18 cellular contexts compared by ENCODE assay signal in genomic region chr22:35611891-35612576, GRCh38. TPM values are rescaled to one million over a fixed set of nuclear protein-coding genes. Genes with fewer than 3 reads are reported as not detected.
A peak's percentile ranks its signal among the peaks of the same experiment; 100 is the strongest.
DNase-seq lines count a peak whose midpoint lies in the region; ATAC-seq and TF ChIP-seq lines count a peak whose summit lies in the region.
"Had no signal": no experiment of that assay in that cellular context is flagged by ENCODE, and none has a peak within 500 bp of the region (broad histone marks: within the 10 kb centered on the region; RNA-seq: fewer than 3 reads in every experiment).

No MANE protein-coding gene starts in this region.

- peaks cover 24% of the 10 kb centered on the region for H3K4me1 Mint-ChIP-seq in activated CD8-positive, alpha-beta T cell treated with anti-CD3 and anti-CD28 coated beads, Interleukin-2, amount 10 ng/mL, durations not matched to agents 7 days and 5 days (ENCODE audit: low read depth)
- H3K4me1 Mint-ChIP-seq in naive thymus-derived CD4-positive, alpha-beta T cell = peaks cover 0 to 30% (median 0%) of the 10 kb centered on the region in 7 donors

- no peaks in the 10 kb centered on the region for H3K36me3 ChIP-seq in MM.1S (replicated peaks; ENCODE audit: insufficient read depth, low read length)
- H3K36me3 ChIP-seq in naive thymus-derived CD4-positive, alpha-beta T cell (ENCODE audit: control insufficient read depth in 2 of 3, insufficient read depth in 3 of 3, low read length in 3 of 3) = no peaks in the 10 kb centered on the region
- no peaks in the 10 kb centered on the region for H3K36me3 ChIP-seq in ascending aorta

- no peaks in the 10 kb centered on the region for H3K9me3 Mint-ChIP-seq in activated CD8-positive, alpha-beta T cell treated with anti-CD3 and anti-CD28 coated beads, Interleukin-2, amount 10 ng/mL, durations not matched to agents 7 days and 5 days (ENCODE audit: insufficient read depth)
- no peaks in the 10 kb centered on the region for H3K9me3 Mint-ChIP-seq in naive thymus-derived CD4-positive, alpha-beta T cell

- peaks cover 3% of the 10 kb centered on the region; the same call in 1 of the 2 replicates for H3F3A ChIP-seq in MM.1S (ENCODE audit: insufficient read depth, low read length)

- H3K4me2 ChIP-seq in MM.1S (ENCODE audit: low read depth, low read length) = peak overlapping the region; percentile 42
- H3K4me2 ChIP-seq: smooth muscle cell had no signal

- no peaks in the 10 kb centered on the region for H3K36me3 Mint-ChIP-seq in activated CD8-positive, alpha-beta T cell treated with anti-CD3 and anti-CD28 coated beads, Interleukin-2, amount 10 ng/mL, durations not matched to agents 7 days and 5 days (ENCODE audit: low read depth)
- no peaks in the 10 kb centered on the region for H3K36me3 Mint-ChIP-seq in naive thymus-derived CD4-positive, alpha-beta T cell

- no peaks in the 10 kb centered on the region for H3K79me2 ChIP-seq in MM.1S (ENCODE audit: low read length)

- no peak for TF ChIP-seq CTCF in MM.1S (IDR thresholded peaks at IDR 0.05; ENCODE audit: low read length)
- TF ChIP-seq CTCF in ascending aorta (IDR thresholded peaks at IDR 0.05) = no peak

- peak; percentile 15 for ATAC-seq in activated CD8-positive, alpha-beta T cell treated with anti-CD3 and anti-CD28 coated beads, Interleukin-2, amount 10 ng/mL, durations not matched to agents 7 days and 5 days
- ATAC-seq in naive thymus-derived CD4-positive, alpha-beta T cell = peak; percentile 49
- ATAC-seq in HG03045 (IDR thresholded peaks at IDR 0.05; ENCODE audit: unreplicated experiment) = no peak

- peaks cover 14% of the 10 kb centered on the region for H3K4me1 ChIP-seq in MM.1S (ENCODE audit: low read length)
- peaks cover 0 to 9% of the 10 kb centered on the region in 2 donors for H3K4me1 ChIP-seq in naive thymus-derived CD4-positive, alpha-beta T cell (ENCODE audit: control insufficient read depth in 2 of 2, insufficient read depth in 2 of 2, low read length in 2 of 2)
- no peaks in the 10 kb centered on the region for H3K4me1 ChIP-seq in ascending aorta
- H3K4me1 ChIP-seq: Caco-2 had no signal

- peak overlapping the region; percentile 69 for H3K27ac Mint-ChIP-seq in activated CD8-positive, alpha-beta T cell treated with anti-CD3 and anti-CD28 coated beads, Interleukin-2, amount 10 ng/mL, durations not matched to agents 7 days and 5 days
- peak overlapping the region in 1 of 9 donors; percentile 38 for H3K27ac Mint-ChIP-seq in naive thymus-derived CD4-positive, alpha-beta T cell

- no peaks in the 10 kb centered on the region for H3K9me3 ChIP-seq in MM.1S (replicated peaks; ENCODE audit: insufficient read depth, low read length)
- no peaks in the 10 kb centered on the region for H3K9me3 ChIP-seq in naive thymus-derived CD4-positive, alpha-beta T cell (ENCODE audit: control insufficient read depth in 2 of 3, low read length in 3 of 3)
- H3K9me3 ChIP-seq in ascending aorta = no peaks in the 10 kb centered on the region
- H3K9me3 ChIP-seq: Caco-2 had no signal

- H3K4me3 Mint-ChIP-seq in activated CD8-positive, alpha-beta T cell treated with anti-CD3 and anti-CD28 coated beads, Interleukin-2, amount 10 ng/mL, durations not matched to agents 7 days and 5 days = no peak overlapping the region
- H3K4me3 Mint-ChIP-seq in naive thymus-derived CD4-positive, alpha-beta T cell = peak overlapping the region in 1 of 10 donors; percentile 11

- H3K27ac ChIP-seq in MM.1S (ENCODE audit: low read length) (peak overlapping the region; percentile 40; the same call in 1 of the 2 replicates), ascending aorta (no peak overlapping the region)
- no peak overlapping the region for H3K27ac ChIP-seq in naive thymus-derived CD4-positive, alpha-beta T cell (ENCODE audit: low read depth, low read length)
- H3K27ac ChIP-seq: 22Rv1, epithelial cell of prostate had no signal

- H2AFZ ChIP-seq in MM.1S (ENCODE audit: low read length) = peak overlapping the region; percentile 33

- H3K9me2 ChIP-seq in MM.1S (replicated peaks; ENCODE audit: insufficient read depth, low read length) = no peaks in the 10 kb centered on the region

- H3K27me3 ChIP-seq in MM.1S (replicated peaks; ENCODE audit: insufficient read depth, low read length) (no peaks in the 10 kb centered on the region), ascending aorta (no peaks in the 10 kb centered on the region)
- H3K27me3 ChIP-seq in naive thymus-derived CD4-positive, alpha-beta T cell (ENCODE audit: control insufficient read depth in 2 of 2, insufficient read depth in 2 of 2, low read length in 2 of 2) = no peaks in the 10 kb centered on the region

- H4K20me1 ChIP-seq in MM.1S (ENCODE audit: insufficient read depth, low read length) = no peaks in the 10 kb centered on the region

- H3K4me3 ChIP-seq in MM.1S (ENCODE audit: low read length) (peak overlapping the region; percentile 8; the same call in 1 of the 2 replicates), ascending aorta (no peak overlapping the region)
- no peak overlapping the region for H3K4me3 ChIP-seq in naive thymus-derived CD4-positive, alpha-beta T cell (ENCODE audit: low read length)
- H3K4me3 ChIP-seq: smooth muscle cell had no signal

- POLR2A ChIA-PET in activated CD8-positive, alpha-beta T cell treated with anti-CD3 and anti-CD28 coated beads, Interleukin-2, amount 10 ng/mL, durations not matched to agents 7 days and 5 days (lab: Charles Lee) = no interaction called here
- POLR2A ChIA-PET in naive thymus-derived CD4-positive, alpha-beta T cell (lab: Charles Lee) = no interaction called here

- DNase-seq in DMS153 (lab: John Stamatoyannopoulos, UW) (peak; percentile 25), DMS153 treated with DMSO at 0.1 percent for 48 hours (lab: John Stamatoyannopoulos, UW; ENCODE audit: unreplicated experiment) (no peak), MM.1S (peak; percentile 20), SK-N-DZ (ENCODE audit: low spot score) (no peak), ascending aorta (ENCODE audit: low spot score in 2 of 2) (no peak)
- DNase-seq in activated CD8-positive, alpha-beta T cell treated with anti-CD3 and anti-CD28 coated beads, Interleukin-2, amount 10 ng/mL, durations not matched to agents 7 days and 5 days = no peak
- no peak for DNase-seq in naive thymus-derived CD4-positive, alpha-beta T cell
- DNase-seq: activated CD4-positive, alpha-beta T cell treated with anti-CD3 and anti-CD28 coated beads for 4 hours; activated gamma-delta T cell treated with Interleukin-2 at 50 U/mL for 16 hours; Caco-2; central memory CD4-positive, alpha-beta T cell; NCI-H1436 treated with DMSO at 0.1 percent for 48 hours; NCI-H748 treated with DMSO at 0.1 percent for 48 hours; SW 1271 had no signal

- H3K9ac ChIP-seq in MM.1S (ENCODE audit: low read length) = no peak overlapping the region

- H3K27me3 Mint-ChIP-seq in activated CD8-positive, alpha-beta T cell treated with anti-CD3 and anti-CD28 coated beads, Interleukin-2, amount 10 ng/mL, durations not matched to agents 7 days and 5 days (ENCODE audit: low read depth) = peaks cover 17% of the 10 kb centered on the region
- H3K27me3 Mint-ChIP-seq in naive thymus-derived CD4-positive, alpha-beta T cell = peaks cover 0 to 14% (median 6%) of the 10 kb centered on the region in 5 donors

- CTCF ChIA-PET in activated CD8-positive, alpha-beta T cell treated with anti-CD3 and anti-CD28 coated beads, Interleukin-2, amount 10 ng/mL, durations not matched to agents 7 days and 5 days (lab: Charles Lee) = interaction anchor here (0.7 to 1.8 kb wide), 4 partner anchors 9 to 261 kb away, joined by 3 to 4 read pairs (median 4); no protein-coding TSS in a partner anchor
- CTCF ChIA-PET in naive thymus-derived CD4-positive, alpha-beta T cell (lab: Charles Lee) = no interaction called here

- intact Hi-C loops in naive thymus-derived CD4-positive, alpha-beta T cell (cut with micrococcal nuclease) = no loop called here
- intact Hi-C loops in ascending aorta (cut with DNase I) = no loop called here

RNA-seq across cellular contexts. Expression of gene MB, which starts 5.1 kb away (rescaled TPM):
- not detected for total RNA-seq in activated CD8-positive, alpha-beta T cell treated with anti-CD3 and anti-CD28 coated beads, Interleukin-2, amount 10 ng/mL, durations not matched to agents 7 days and 5 days
- under 1 TPM in 1 of 5 experiments, not detected in 4; 0.60 TPM for total RNA-seq in naive thymus-derived CD4-positive, alpha-beta T cell
- not detected for polyA plus RNA-seq in naive thymus-derived CD4-positive, alpha-beta T cell
- polyA plus RNA-seq in SK-N-DZ (2014; cell fraction: cytosol; rRNA removed) = 0.34 TPM in 1 of 2 replicates, not detected in the other
- not detected in 2 replicates for polyA plus RNA-seq in SK-N-DZ (2014; cell fraction: nucleus; rRNA removed)
- not detected for total RNA-seq in ascending aorta
- total RNA-seq: smooth muscle cell had no signal

RNA-seq across cellular contexts. Expression of gene APOL6, which starts 36.2 kb away (rescaled TPM):
- total RNA-seq in activated CD8-positive, alpha-beta T cell treated with anti-CD3 and anti-CD28 coated beads, Interleukin-2, amount 10 ng/mL, durations not matched to agents 7 days and 5 days = 10 to 100 TPM; 62.3 to 63.2 TPM
- 10 to 100 TPM; 33.4 to 99.8 (median 38.2) TPM for total RNA-seq in naive thymus-derived CD4-positive, alpha-beta T cell
- polyA plus RNA-seq in naive thymus-derived CD4-positive, alpha-beta T cell = 10 to 100 TPM; 18.8 to 22.5 TPM
- polyA plus RNA-seq in SK-N-DZ (2014; cell fraction: cytosol; rRNA removed) = 0.03 and 0.14 TPM in 2 replicates
- not detected in 2 replicates for polyA plus RNA-seq in SK-N-DZ (2014; cell fraction: nucleus; rRNA removed)
- 6.4 TPM for total RNA-seq in ascending aorta

Comparison
In these comparisons a context has a peak if more than half of its experiments do, and no peak if none do; other contexts are left out.
1. DNase-seq: peak in DMS153 (single experiment) and MM.1S (single experiment); none in DMS153 treated with DMSO at 0.1 percent for 48 hours (single experiment), activated CD8-positive, alpha-beta T cell treated with anti-CD3 and anti-CD28 coated beads, Interleukin-2, amount 10 ng/mL, durations not matched to agents 7 days and 5 days (single experiment), naive thymus-derived CD4-positive, alpha-beta T cell (0 of 9), SK-N-DZ (single experiment) and ascending aorta (0 of 2).